Comparison of ENCODE assay signal across 9 cellular contexts in the genomic region with DNA sequence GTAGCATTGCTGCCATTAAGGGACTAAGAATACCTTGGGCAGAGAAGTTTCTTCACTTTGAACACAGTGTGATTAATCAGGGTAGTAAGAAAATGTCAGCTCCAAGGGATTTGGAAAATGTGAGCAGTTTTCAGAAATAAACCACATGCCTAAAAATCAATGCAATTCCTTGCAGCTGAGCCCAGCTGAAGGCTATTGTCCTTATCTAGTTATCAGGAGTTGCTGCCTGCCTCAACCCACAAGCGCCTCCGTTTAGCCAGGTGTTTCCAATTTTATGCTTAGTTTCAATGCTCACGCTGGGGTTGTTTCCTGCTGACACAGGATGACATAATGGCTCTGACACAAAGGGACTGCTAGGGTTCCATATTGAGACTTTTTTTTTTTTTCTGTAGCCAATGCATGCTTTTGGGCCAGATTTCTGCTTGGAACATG.
DNase-seq lines count a peak whose midpoint lies in the region; ATAC-seq and TF ChIP-seq lines count a peak whose summit lies in the region.
"Had no signal": no experiment of that assay in that cellular context is flagged by ENCODE, and none has a peak within 500 bp of the region (broad histone marks: within the 10 kb centered on the region; RNA-seq: fewer than 3 reads in every experiment).

No MANE protein-coding gene starts in this region.

- H3K27me3 ChIP-seq in transverse colon: no peaks in the 10 kb centered on the region
- H3K27me3 ChIP-seq: right atrium auricular region had no signal

- no peaks in the 10 kb centered on the region for H3K36me3 ChIP-seq in transverse colon
- H3K36me3 ChIP-seq: right atrium auricular region had no signal

- H3K27ac Mint-ChIP-seq in activated T-helper 17 cell treated with anti-CD3 and anti-CD28 coated beads, Interleukin-2, amount 50 U/mL, for 72 hours: no peak overlapping the region
- H3K27ac Mint-ChIP-seq in natural killer cell treated with Interleukin-12 subunit alpha and Interleukin-12 subunit beta and Interleukin-15 and Interleukin-18, amount 100 ng/mL, for 72 hours: no peak overlapping the region

- ATAC-seq in HG03354 (IDR thresholded peaks at IDR 0.05; ENCODE audit: poor library complexity, severe bottlenecking, unreplicated experiment): peak; percentile 64
- ATAC-seq in activated T-helper 17 cell treated with anti-CD3 and anti-CD28 coated beads, Interleukin-2, amount 50 U/mL, for 72 hours (replicated peaks): peak; percentile 50
- no peak for ATAC-seq in natural killer cell treated with Interleukin-12 subunit alpha and Interleukin-12 subunit beta and Interleukin-15 and Interleukin-18, amount 100 ng/mL, for 72 hours

- no peak overlapping the region for H3K4me3 Mint-ChIP-seq in activated T-helper 17 cell treated with anti-CD3 and anti-CD28 coated beads, Interleukin-2, amount 50 U/mL, for 72 hours
- H3K4me3 Mint-ChIP-seq in natural killer cell treated with Interleukin-12 subunit alpha and Interleukin-12 subunit beta and Interleukin-15 and Interleukin-18, amount 100 ng/mL, for 72 hours: no peak overlapping the region

- H3K27me3 Mint-ChIP-seq in activated T-helper 17 cell treated with anti-CD3 and anti-CD28 coated beads, Interleukin-2, amount 50 U/mL, for 72 hours: no peaks in the 10 kb centered on the region
- H3K27me3 Mint-ChIP-seq in natural killer cell treated with Interleukin-12 subunit alpha and Interleukin-12 subunit beta and Interleukin-15 and Interleukin-18, amount 100 ng/mL, for 72 hours: no peaks in the 10 kb centered on the region

- DNase-seq in EL (peak; percentile 55), iris pigment epithelial cell (ENCODE audit: low read depth) (peak; percentile 42), epidermal melanocyte (ENCODE audit: insufficient read length, low spot score) (no peak), transverse colon (no peak)
- no peak for DNase-seq in activated CD8-positive, alpha-beta memory T cell treated with anti-CD3 and anti-CD28 coated beads, Interleukin-2, amount 50 U/mL, for 4 hours
- DNase-seq in natural killer cell treated with Interleukin-12 subunit alpha and Interleukin-12 subunit beta and Interleukin-15 and Interleukin-18, amount 100 ng/mL, for 72 hours (ENCODE audit: low spot score): no peak

- H3K4me1 ChIP-seq in transverse colon: no peaks in the 10 kb centered on the region

- H3K4me3 ChIP-seq in transverse colon: no peak overlapping the region
- H3K4me3 ChIP-seq: right atrium auricular region had no signal

- H3K9me3 Mint-ChIP-seq in activated T-helper 17 cell treated with anti-CD3 and anti-CD28 coated beads, Interleukin-2, amount 50 U/mL, for 72 hours: peaks cover 5% of the 10 kb centered on the region
- H3K9me3 Mint-ChIP-seq in natural killer cell treated with Interleukin-12 subunit alpha and Interleukin-12 subunit beta and Interleukin-15 and Interleukin-18, amount 100 ng/mL, for 72 hours: peaks cover 10% of the 10 kb centered on the region

- TF ChIP-seq POLR2A in transverse colon (IDR thresholded peaks at IDR 0.05): no peak

- intact Hi-C loops in transverse colon (cut with DNase I; ENCODE audit: low total_unique reads): no loop called here

- peaks cover 6% of the 10 kb centered on the region for H3K36me3 Mint-ChIP-seq in activated T-helper 17 cell treated with anti-CD3 and anti-CD28 coated beads, Interleukin-2, amount 50 U/mL, for 72 hours (ENCODE audit: low read depth)
- H3K36me3 Mint-ChIP-seq in natural killer cell treated with Interleukin-12 subunit alpha and Interleukin-12 subunit beta and Interleukin-15 and Interleukin-18, amount 100 ng/mL, for 72 hours: peaks cover 12% of the 10 kb centered on the region

- peaks cover 23% of the 10 kb centered on the region for H3K4me1 Mint-ChIP-seq in activated T-helper 17 cell treated with anti-CD3 and anti-CD28 coated beads, Interleukin-2, amount 50 U/mL, for 72 hours
- H3K4me1 Mint-ChIP-seq in natural killer cell treated with Interleukin-12 subunit alpha and Interleukin-12 subunit beta and Interleukin-15 and Interleukin-18, amount 100 ng/mL, for 72 hours (ENCODE audit: low read depth in 2 of 2): peaks cover 3 to 10% of the 10 kb centered on the region in 2 donors

- no peaks in the 10 kb centered on the region for H3K9me3 ChIP-seq in transverse colon
- H3K9me3 ChIP-seq: right atrium auricular region had no signal

- TF ChIP-seq CTCF in transverse colon (IDR thresholded peaks at IDR 0.05): no peak

- no peak for TF ChIP-seq EP300 in transverse colon (IDR thresholded peaks at IDR 0.05; ENCODE audit: low read depth)

- WGBS in transverse colon (ENCODE audit: low coverage in 1 of 2), 2 donors: 43 to 75% methylated on average over 2 to 3 of the region's 3 CpGs

- in situ Hi-C loops in transverse colon (cut with MboI; ENCODE audit: low pct_ligation_motif_present in 1 of 4, low pct_unique_long_range_greater_than_20kb in 1 of 4, low sequenced_read_pairs in 3 of 4): no loop called here

- H3K27ac ChIP-seq in transverse colon: no peak overlapping the region
- H3K27ac ChIP-seq: right atrium auricular region had no signal

Comparison
In these comparisons a context has a peak if more than half of its experiments do, and no peak if none do; other contexts are left out.
1. DNase-seq: peak in EL (single experiment) and iris pigment epithelial cell (single experiment); none in epidermal melanocyte (single experiment), activated CD8-positive, alpha-beta memory T cell treated with anti-CD3 and anti-CD28 coated beads, Interleukin-2, amount 50 U/mL, for 4 hours (single experiment), natural killer cell treated with Interleukin-12 subunit alpha and Interleukin-12 subunit beta and Interleukin-15 and Interleukin-18, amount 100 ng/mL, for 72 hours (single experiment) and transverse colon (single experiment).
2. ATAC-seq: peak in HG03354 (single experiment) and activated T-helper 17 cell treated with anti-CD3 and anti-CD28 coated beads, Interleukin-2, amount 50 U/mL, for 72 hours (single experiment); none in natural killer cell treated with Interleukin-12 subunit alpha and Interleukin-12 subunit beta and Interleukin-15 and Interleukin-18, amount 100 ng/mL, for 72 hours (0 of 2).